9 cellular contexts compared by ENCODE assay signal in genomic region chr7:33903770-33904679, GRCh38. TPM values are rescaled to one million over a fixed set of nuclear protein-coding genes. Genes with fewer than 3 reads are reported as not detected.
DNase-seq lines count a peak whose midpoint lies in the region; TF ChIP-seq lines count a peak whose summit lies in the region.
"Had no signal": no experiment of that assay in that cellular context is flagged by ENCODE, and none has a peak within 500 bp of the region (broad histone marks: within the 10 kb centered on the region; RNA-seq: fewer than 3 reads in every experiment).

No MANE protein-coding gene starts in this region.

- DNase-seq in DMS 273 (lab: John Stamatoyannopoulos, UW; ENCODE audit: unreplicated experiment): peak; percentile 75
- DNase-seq in DMS 273 treated with DMSO at 0.1 percent for 48 hours (lab: John Stamatoyannopoulos, UW): no peak
- peak in 53 of 58 donors; percentile 12 to 81 (median 42) for DNase-seq in anterior cingulate cortex (lab: John Stamatoyannopoulos, UW)
- DNase-seq in hippocampal formation (lab: John Stamatoyannopoulos, UW): peak; percentile 22 to 50
- DNase-seq in posterior vena cava (ENCODE audit: low spot score): peak; percentile 83
- DNase-seq in KG1 (lab: John Stamatoyannopoulos, UW): no peak
- no peak for DNase-seq in GM19240 (ENCODE audit: insufficient read length, low spot score)

- no peak for TF ChIP-seq CTCF in KMS-11 (conservative IDR thresholded peaks at IDR 0.05; ENCODE audit: low read depth, low read length)

- H2AFZ ChIP-seq in KMS-11 (ENCODE audit: low read depth): peak overlapping the region; percentile 98

- intact Hi-C loops in posterior vena cava (cut with DNase I): loop anchor here in 1 of 2 donors (10.0 kb wide), 1 partner anchor 149 kb away; no protein-coding TSS in a partner anchor

- H3K79me2 ChIP-seq in KMS-11 (ENCODE audit: insufficient read depth, low read depth): no peaks in the 10 kb centered on the region

- no peaks in the 10 kb centered on the region for H3K36me3 ChIP-seq in KMS-11 (ENCODE audit: insufficient read depth)

- H3K27ac ChIP-seq in KMS-11: no peak overlapping the region
- H3K27ac ChIP-seq: 22Rv1 had no signal

- H3K4me1 ChIP-seq in KMS-11 (ENCODE audit: low read depth, poor library complexity, severe bottlenecking): peaks cover 4% of the 10 kb centered on the region

- H3K27me3 ChIP-seq in KMS-11 (ENCODE audit: insufficient read depth, low read depth): peaks cover 2% of the 10 kb centered on the region; the same call in 1 of the 2 replicates

- peak overlapping the region; percentile 2; the same call in 1 of the 2 replicates for H3K9ac ChIP-seq in KMS-11

- no peaks in the 10 kb centered on the region for H4K20me1 ChIP-seq in KMS-11 (ENCODE audit: insufficient read depth)

- no peak overlapping the region for H3K4me3 ChIP-seq in KMS-11 (IDR thresholded peaks at IDR 0.05; ENCODE audit: insufficient read depth, low read depth, low read length)

- H3K4me2 ChIP-seq in KMS-11: peak overlapping the region; percentile 68

RNA-seq across cellular contexts. Expression of gene BMPER, which starts 1.3 kb away (rescaled TPM):
- 1 to 10 TPM; 5.6 to 7.1 TPM for total RNA-seq in posterior vena cava

Comparison
In these comparisons a context has a peak if more than half of its experiments do, and no peak if none do; other contexts are left out.
1. DNase-seq: peak in DMS 273 (single experiment), anterior cingulate cortex (53 of 58), hippocampal formation (2 of 2) and posterior vena cava (single experiment); none in DMS 273 treated with DMSO at 0.1 percent for 48 hours (single experiment), KG1 (single experiment) and GM19240 (single experiment).